In genomic region chr2:217413193-217413592, GRCh38 we compare ENCODE assay signal across 18 cellular contexts.
DNase-seq lines count a peak whose midpoint lies in the region; ATAC-seq and TF ChIP-seq lines count a peak whose summit lies in the region.
"Had no signal": no experiment of that assay in that cellular context is flagged by ENCODE, and none has a peak within 500 bp of the region (broad histone marks: within the 10 kb centered on the region; RNA-seq: fewer than 3 reads in every experiment).

No MANE protein-coding gene starts in this region.

- no peaks in the 10 kb centered on the region for H3K27me3 ChIP-seq in Peyer's patch
- H3K27me3 ChIP-seq in upper lobe of right lung: no peaks in the 10 kb centered on the region
- H3K27me3 ChIP-seq: body of pancreas had no signal

- TF ChIP-seq POLR2A in Peyer's patch (IDR thresholded peaks at IDR 0.05): no peak

- peak overlapping the region in 3 of 4 donors; percentile 11 to 76 (median 62) for H3K27ac ChIP-seq in Peyer's patch
- H3K27ac ChIP-seq in upper lobe of right lung: no peak overlapping the region
- no peak overlapping the region for H3K27ac ChIP-seq in caudate nucleus (ENCODE audit: low read depth, low read length)
- H3K27ac ChIP-seq: body of pancreas had no signal

- no peaks in the 10 kb centered on the region for H3K9me3 Mint-ChIP-seq in neural crest cell
- H3K9me3 Mint-ChIP-seq in activated T-helper 1 cell treated with anti-CD3 and anti-CD28 coated beads, Interleukin-12 subunit alpha, Interleukin-12 subunit beta, Interleukin-2, Interleukin-4 antibody, amounts not matched to agents 30 ng/mL and 10 ng/mL and 1 ng/mL, durations not matched to agents 14 hours and 24 hours and 36 hours: no peaks in the 10 kb centered on the region
- H3K9me3 Mint-ChIP-seq: activated T-helper 2 cell treated with anti-CD3 and anti-CD28 coated beads, Interferon-gamma antibody, Interleukin-2, Interleukin-4, amounts not matched to agents 10 μg/mL and 5 μg/mL and 100 μg/mL, durations not matched to agents 14 hours and 24 hours and 36 hours; CD4-positive, alpha-beta T cell; effector memory CD8-positive, alpha-beta T cell; stimulated activated memory B cell treated with anti-CD40 and anti-IgM and Interleukin-4, amounts not matched to agents 10 μg/mL and 1 μg/mL and 100 μg/mL, for 72 hours had no signal

- H3K4me1 ChIP-seq in Peyer's patch (no peaks in the 10 kb centered on the region), upper lobe of right lung (peaks cover 9% of the 10 kb centered on the region)
- H3K4me1 ChIP-seq: body of pancreas had no signal

- ATAC-seq in upper lobe of right lung: peak; percentile 30
- ATAC-seq in left colon: no peak
- ATAC-seq: effector memory CD8-positive, alpha-beta T cell; stimulated activated memory B cell treated with anti-CD40 and anti-IgM and Interleukin-4, amounts not matched to agents 10 μg/mL and 1 μg/mL and 100 μg/mL, for 72 hours had no signal

- intact Hi-C loops in upper lobe of right lung (cut with DNase I): no loop called here
- intact Hi-C loops in left colon (cut with DNase I, micrococcal nuclease): no loop called here
- intact Hi-C loops in activated T-helper 1 cell treated with anti-CD3 and anti-CD28 coated beads, Interleukin-12 subunit alpha, Interleukin-12 subunit beta, Interleukin-2, Interleukin-4 antibody, amounts not matched to agents 30 ng/mL and 10 ng/mL and 1 ng/mL, durations not matched to agents 14 hours and 24 hours and 36 hours (cut with micrococcal nuclease): no loop called here

- DNase-seq in Peyer's patch: no peak
- peak; percentile 45 for DNase-seq in fibroblast of the aortic adventitia (ENCODE audit: low read depth)
- DNase-seq in neural crest cell (ENCODE audit: low read depth, low spot score): no peak
- no peak for DNase-seq in upper lobe of right lung
- DNase-seq in left colon: no peak
- no peak for DNase-seq in mesenteric fat pad (ENCODE audit: low spot score)
- DNase-seq in caudate nucleus (lab: John Stamatoyannopoulos, UW): no peak
- no peak for DNase-seq in activated T-helper 1 cell treated with anti-CD3 and anti-CD28 coated beads, Interleukin-12 subunit alpha, Interleukin-12 subunit beta, Interleukin-2, Interleukin-4 antibody, amounts not matched to agents 30 ng/mL and 10 ng/mL and 1 ng/mL, durations not matched to agents 14 hours and 24 hours and 36 hours (ENCODE audit: low spot score)
- DNase-seq: activated CD4-positive, alpha-beta T cell treated with anti-CD3 and anti-CD28 coated beads, Interleukin-2, amount 50 U/mL, for 48 hours; CD4-positive, alpha-beta T cell; effector memory CD8-positive, alpha-beta T cell; hippocampal formation; NCI-H69; RPMI8226; stimulated activated CD4-positive, alpha-beta T cell treated with anti-CD3 and anti-CD28 coated beads, Interleukin-4, amount 100 ng/mL, for 24 hours had no signal

- TF ChIP-seq CTCF in Peyer's patch (IDR thresholded peaks at IDR 0.05) (no peak), fibroblast of the aortic adventitia (IDR thresholded peaks at IDR 0.05; ENCODE audit: insufficient read depth, low read length) (no peak), neural crest cell (conservative IDR thresholded peaks at IDR 0.05) (no peak), upper lobe of right lung (IDR thresholded peaks at IDR 0.05) (no peak)

- H3K36me3 ChIP-seq in Peyer's patch (no peaks in the 10 kb centered on the region), upper lobe of right lung (no peaks in the 10 kb centered on the region)

- no peaks in the 10 kb centered on the region for H3K9me3 ChIP-seq in Peyer's patch
- H3K9me3 ChIP-seq in upper lobe of right lung: no peaks in the 10 kb centered on the region
- H3K9me3 ChIP-seq: body of pancreas had no signal

- peaks cover 9% of the 10 kb centered on the region for H3K4me1 Mint-ChIP-seq in neural crest cell
- H3K4me1 Mint-ChIP-seq in activated T-helper 1 cell treated with anti-CD3 and anti-CD28 coated beads, Interleukin-12 subunit alpha, Interleukin-12 subunit beta, Interleukin-2, Interleukin-4 antibody, amounts not matched to agents 30 ng/mL and 10 ng/mL and 1 ng/mL, durations not matched to agents 14 hours and 24 hours and 36 hours (ENCODE audit: low read depth): no peaks in the 10 kb centered on the region
- H3K4me1 Mint-ChIP-seq: stimulated activated memory B cell treated with anti-CD40 and anti-IgM and Interleukin-4, amounts not matched to agents 10 μg/mL and 1 μg/mL and 100 μg/mL, for 72 hours had no signal

- peak overlapping the region; percentile 21 for H3K27ac Mint-ChIP-seq in neural crest cell (ENCODE audit: unreplicated experiment)
- H3K27ac Mint-ChIP-seq in activated T-helper 1 cell treated with anti-CD3 and anti-CD28 coated beads, Interleukin-12 subunit alpha, Interleukin-12 subunit beta, Interleukin-2, Interleukin-4 antibody, amounts not matched to agents 30 ng/mL and 10 ng/mL and 1 ng/mL, durations not matched to agents 14 hours and 24 hours and 36 hours: no peak overlapping the region
- H3K27ac Mint-ChIP-seq: activated T-helper 2 cell treated with anti-CD3 and anti-CD28 coated beads, Interferon-gamma antibody, Interleukin-2, Interleukin-4, amounts not matched to agents 10 μg/mL and 5 μg/mL and 100 μg/mL, durations not matched to agents 14 hours and 24 hours and 36 hours; CD4-positive, alpha-beta T cell; effector memory CD8-positive, alpha-beta T cell; stimulated activated memory B cell treated with anti-CD40 and anti-IgM and Interleukin-4, amounts not matched to agents 10 μg/mL and 1 μg/mL and 100 μg/mL, for 72 hours had no signal

- H3K4me3 ChIP-seq in Peyer's patch (no peak overlapping the region), fibroblast of the aortic adventitia (ENCODE audit: low read depth, low read length) (no peak overlapping the region), upper lobe of right lung (no peak overlapping the region)
- H3K4me3 ChIP-seq: body of pancreas had no signal

- H3K36me3 Mint-ChIP-seq in neural crest cell (ENCODE audit: low read depth): no peaks in the 10 kb centered on the region
- no peaks in the 10 kb centered on the region for H3K36me3 Mint-ChIP-seq in activated T-helper 1 cell treated with anti-CD3 and anti-CD28 coated beads, Interleukin-12 subunit alpha, Interleukin-12 subunit beta, Interleukin-2, Interleukin-4 antibody, amounts not matched to agents 30 ng/mL and 10 ng/mL and 1 ng/mL, durations not matched to agents 14 hours and 24 hours and 36 hours (ENCODE audit: low read depth)
- H3K36me3 Mint-ChIP-seq: stimulated activated memory B cell treated with anti-CD40 and anti-IgM and Interleukin-4, amounts not matched to agents 10 μg/mL and 1 μg/mL and 100 μg/mL, for 72 hours had no signal

- no peak overlapping the region for H3K4me3 Mint-ChIP-seq in neural crest cell
- H3K4me3 Mint-ChIP-seq in activated T-helper 1 cell treated with anti-CD3 and anti-CD28 coated beads, Interleukin-12 subunit alpha, Interleukin-12 subunit beta, Interleukin-2, Interleukin-4 antibody, amounts not matched to agents 30 ng/mL and 10 ng/mL and 1 ng/mL, durations not matched to agents 14 hours and 24 hours and 36 hours: no peak overlapping the region
- H3K4me3 Mint-ChIP-seq: CD4-positive, alpha-beta T cell; effector memory CD8-positive, alpha-beta T cell; stimulated activated memory B cell treated with anti-CD40 and anti-IgM and Interleukin-4, amounts not matched to agents 10 μg/mL and 1 μg/mL and 100 μg/mL, for 72 hours had no signal

- H3K27me3 Mint-ChIP-seq in neural crest cell (ENCODE audit: low read depth): no peaks in the 10 kb centered on the region
- no peaks in the 10 kb centered on the region for H3K27me3 Mint-ChIP-seq in activated T-helper 1 cell treated with anti-CD3 and anti-CD28 coated beads, Interleukin-12 subunit alpha, Interleukin-12 subunit beta, Interleukin-2, Interleukin-4 antibody, amounts not matched to agents 30 ng/mL and 10 ng/mL and 1 ng/mL, durations not matched to agents 14 hours and 24 hours and 36 hours (ENCODE audit: insufficient read depth)
- H3K27me3 Mint-ChIP-seq: stimulated activated memory B cell treated with anti-CD40 and anti-IgM and Interleukin-4, amounts not matched to agents 10 μg/mL and 1 μg/mL and 100 μg/mL, for 72 hours had no signal

Comparison
In these comparisons a context has a peak if more than half of its experiments do, and no peak if none do; other contexts are left out.
1. H3K27ac ChIP-seq: peak in Peyer's patch (3 of 4); none in upper lobe of right lung (single experiment) and caudate nucleus (single experiment).